ENCODE assay signal across 1 cellular context in genomic region chr1:109790735-109791494, GRCh38.
TF ChIP-seq lines count a peak whose summit lies in the region.

No MANE protein-coding gene starts in this region.

TF ChIP-seq in K562, 482 proteins besides CTCF, POLR2A, EP300 and RAD21 (continued from another document and continues in another):
- TF ChIP-seq REST (CRISPR knock-in tag; IDR thresholded peaks at IDR 0.05; ENCODE audit: low read depth), result no peak
- TF ChIP-seq ZNF518B (CRISPR knock-in tag; IDR thresholded peaks at IDR 0.05), result no peak
- TF ChIP-seq ZNF24 (IDR thresholded peaks at IDR 0.05), result no peak
- TF ChIP-seq C11orf30 (IDR thresholded peaks at IDR 0.05; ENCODE audit: low read depth), result no peak
- no peak for TF ChIP-seq ZNF217 (CRISPR knock-in tag; IDR thresholded peaks at IDR 0.05)
- no peak for TF ChIP-seq HDAC6 (IDR thresholded peaks at IDR 0.05; ENCODE audit: low read depth, low read length)
- no peak for TF ChIP-seq ZNF77 (CRISPR knock-in tag; IDR thresholded peaks at IDR 0.05)
- TF ChIP-seq MYBL2 (IDR thresholded peaks at IDR 0.05; ENCODE audit: low read depth), result no peak
- no peak for TF ChIP-seq MYBL2 (CRISPR knock-in tag; IDR thresholded peaks at IDR 0.05; ENCODE audit: borderline replicate concordance)
- TF ChIP-seq POLR2AphosphoS5 (IDR thresholded peaks at IDR 0.05; ENCODE audit: control insufficient read depth, insufficient read depth, low read depth, low read length), result no peak
- no peak for TF ChIP-seq NR2F6 (CRISPR knock-in tag; IDR thresholded peaks at IDR 0.05)
- no peak for TF ChIP-seq EHMT2 (IDR thresholded peaks at IDR 0.05)
- TF ChIP-seq CHD7 (IDR thresholded peaks at IDR 0.05; ENCODE audit: low read depth, low read length), result no peak
- no peak for TF ChIP-seq MCM7 (IDR thresholded peaks at IDR 0.05)
- TF ChIP-seq NFIC (IDR thresholded peaks at IDR 0.05), result no peak
- no peak for TF ChIP-seq ZZZ3 (IDR thresholded peaks at IDR 0.05)
- TF ChIP-seq ZNF263 (CRISPR knock-in tag; IDR thresholded peaks at IDR 0.05; ENCODE audit: borderline replicate concordance), result no peak
- TF ChIP-seq MAX (CRISPR knock-in tag; IDR thresholded peaks at IDR 0.05), result 0 out of 2 replicates have a peak, but pooled peaks have one; percentile 24
- TF ChIP-seq CLOCK (CRISPR knock-in tag; IDR thresholded peaks at IDR 0.05; ENCODE audit: borderline replicate concordance), result no peak
- TF ChIP-seq ATF1 (CRISPR knock-in tag; IDR thresholded peaks at IDR 0.05), result no peak
- no peak for TF ChIP-seq ATF1 (tag; IDR thresholded peaks at IDR 0.05)
- no peak for TF ChIP-seq ARID3A (IDR thresholded peaks at IDR 0.05; ENCODE audit: borderline replicate concordance, low read depth, low read length)
- no peak for TF ChIP-seq MCM2 (IDR thresholded peaks at IDR 0.05; ENCODE audit: low read depth)
- TF ChIP-seq NFIX (CRISPR knock-in tag; IDR thresholded peaks at IDR 0.05; ENCODE audit: low read depth), result no peak
- TF ChIP-seq XRCC4 (IDR thresholded peaks at IDR 0.05; ENCODE audit: extremely low read depth, insufficient read depth, insufficient read length), result no peak
- no peak for TF ChIP-seq ZBTB8A (IDR thresholded peaks at IDR 0.05; ENCODE audit: partially characterized antibody)
- no peak for TF ChIP-seq SRSF7 (optimal IDR thresholded peaks at IDR 0.05; ENCODE audit: low read depth, low read length)
- no peak for TF ChIP-seq FOXJ3 (CRISPR knock-in tag; IDR thresholded peaks at IDR 0.05)
- TF ChIP-seq ZNF830 (CRISPR knock-in tag; IDR thresholded peaks at IDR 0.05), result no peak
- TF ChIP-seq ZNF561 (CRISPR knock-in tag; conservative IDR thresholded peaks at IDR 0.05), result no peak
- no peak for TF ChIP-seq IFI16 (CRISPR knock-in tag; IDR thresholded peaks at IDR 0.05)
- TF ChIP-seq RBM14 (IDR thresholded peaks at IDR 0.05; ENCODE audit: borderline replicate concordance, insufficient read depth, low read depth, low read length), result no peak
- no peak for TF ChIP-seq PHF20 (IDR thresholded peaks at IDR 0.05; ENCODE audit: partially characterized antibody)
- no peak for TF ChIP-seq KAT2B (IDR thresholded peaks at IDR 0.05; ENCODE audit: low read depth, low read length)
- no peak for TF ChIP-seq ZEB2 (IDR thresholded peaks at IDR 0.05)
- no peak for TF ChIP-seq HDAC1 (IDR thresholded peaks at IDR 0.05)
- TF ChIP-seq ZFP36 (IDR thresholded peaks at IDR 0.05; ENCODE audit: low read depth, low read length, partially characterized antibody), result no peak
- no peak for TF ChIP-seq HINFP (tag; conservative IDR thresholded peaks at IDR 0.05; ENCODE audit: low read depth)
